In the genomic region with DNA sequence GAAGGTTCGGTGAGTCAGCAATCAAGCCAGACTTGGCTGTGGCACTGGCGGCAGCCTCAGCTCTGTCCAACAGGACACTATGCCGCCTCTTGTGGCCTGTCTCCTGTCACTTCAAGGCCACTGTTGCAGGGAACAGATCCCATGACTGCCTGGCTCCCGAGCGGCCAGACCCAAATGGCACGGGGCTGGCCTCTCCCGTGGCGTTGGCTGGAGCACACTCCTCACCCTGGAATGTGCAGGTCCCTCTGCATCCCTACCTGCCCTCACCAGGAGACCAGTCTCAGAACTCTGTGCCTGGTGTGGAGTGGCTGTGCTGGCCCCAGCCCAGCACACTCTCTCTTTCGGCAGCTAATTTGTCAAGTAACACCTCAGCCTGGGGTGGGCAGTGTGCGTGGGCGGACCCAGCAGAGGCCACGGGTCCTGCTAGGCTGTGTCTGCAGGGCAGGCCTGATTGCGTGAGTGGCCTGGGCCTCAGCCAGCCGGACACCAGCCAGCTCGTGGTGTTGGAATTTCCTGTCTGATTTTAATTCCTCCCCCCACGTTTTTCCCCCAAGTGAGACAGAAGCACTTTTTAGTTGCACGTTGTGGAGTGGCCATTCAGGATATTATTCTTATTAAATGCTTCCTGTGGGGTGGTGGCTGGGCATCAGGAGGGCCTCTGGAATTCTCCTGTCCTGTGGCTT, we compare ENCODE assay signal across 9 cellular contexts.
DNase-seq lines count a peak whose midpoint lies in the region; ATAC-seq and TF ChIP-seq lines count a peak whose summit lies in the region.
"Had no signal": no experiment of that assay in that cellular context is flagged by ENCODE, and none has a peak within 500 bp of the region (broad histone marks: within the 10 kb centered on the region; RNA-seq: fewer than 3 reads in every experiment).

No MANE protein-coding gene starts in this region.

- no peaks in the 10 kb centered on the region for H3K36me3 Mint-ChIP-seq in endodermal cell (ENCODE audit: low read depth)

- no peaks in the 10 kb centered on the region for H3K27me3 Mint-ChIP-seq in endodermal cell (ENCODE audit: insufficient read depth)

- H3K27me3 ChIP-seq in endodermal cell (ENCODE audit: control insufficient read depth, insufficient read depth, low read length, poor library complexity, severe bottlenecking) (no peaks in the 10 kb centered on the region), lower lobe of right lung (ENCODE audit: low read depth) (peaks cover 6% of the 10 kb centered on the region)

- H3K27ac Mint-ChIP-seq in endodermal cell: no peak overlapping the region

- H3K9me3 ChIP-seq in endodermal cell (ENCODE audit: control insufficient read depth, low read length) (no peaks in the 10 kb centered on the region), lower lobe of right lung (no peaks in the 10 kb centered on the region)

- H3K4me3 Mint-ChIP-seq in endodermal cell: no peak overlapping the region

- 83 to 88% methylated on average over 10 to 16 of the region's 17 CpGs for WGBS in endodermal cell (ENCODE audit: insufficient coverage in 1 of 2, insufficient read length in 1 of 2), 2 experiments

- DNase-seq in A172 (ENCODE audit: low spot score) (peak; percentile 96), NCI-H460 (ENCODE audit: extremely low read depth, low read depth) (peak; percentile 60), endodermal cell (peak; percentile 59), lower lobe of right lung (peak; percentile 77), DMS153 (lab: John Stamatoyannopoulos, UW) (no peak), Ammon's horn (ENCODE audit: low spot score) (no peak), NCI-H2171 treated with DMSO at 0.1 percent for 48 hours (lab: John Stamatoyannopoulos, UW) (no peak)
- DNase-seq: NCI-H1436 had no signal

- intact Hi-C loops in lower lobe of right lung (cut with DNase I): no loop called here

- no peak for TF ChIP-seq CTCF in endodermal cell (conservative IDR thresholded peaks at IDR 0.05)
- TF ChIP-seq CTCF in lower lobe of right lung (IDR thresholded peaks at IDR 0.05): no peak

- H3K36me3 ChIP-seq in endodermal cell (ENCODE audit: control insufficient read depth, insufficient read depth, low read length) (no peaks in the 10 kb centered on the region), lower lobe of right lung (no peaks in the 10 kb centered on the region)

- H3K4me3 ChIP-seq in endodermal cell (ENCODE audit: low read length): no peak overlapping the region
- H3K4me3 ChIP-seq in lower lobe of right lung: no peak overlapping the region

- no peak overlapping the region for H3K9ac ChIP-seq in endodermal cell (ENCODE audit: extremely low read depth, low read length, poor library complexity, severe bottlenecking)

- no peaks in the 10 kb centered on the region for H3K9me3 Mint-ChIP-seq in endodermal cell

- no peaks in the 10 kb centered on the region for H3K4me1 ChIP-seq in endodermal cell (ENCODE audit: control insufficient read depth, insufficient read depth, low read length)
- H3K4me1 ChIP-seq in lower lobe of right lung: peaks cover 46% of the 10 kb centered on the region

- H3K4me1 Mint-ChIP-seq in endodermal cell: peaks cover 5% of the 10 kb centered on the region

- peak; percentile 70 to 80 for ATAC-seq in lower lobe of right lung
- ATAC-seq in HG03025 (IDR thresholded peaks at IDR 0.05; ENCODE audit: low FRiP score, unreplicated experiment): no peak

- no peak overlapping the region for H3K27ac ChIP-seq in endodermal cell (ENCODE audit: low read depth, low read length)
- no peak overlapping the region for H3K27ac ChIP-seq in lower lobe of right lung

Comparison
In these comparisons a context has a peak if more than half of its experiments do, and no peak if none do; other contexts are left out.
1. DNase-seq: peak in A172 (single experiment), NCI-H460 (single experiment), endodermal cell (single experiment) and lower lobe of right lung (single experiment); none in DMS153 (single experiment), Ammon's horn (single experiment) and NCI-H2171 treated with DMSO at 0.1 percent for 48 hours (single experiment).